Comparison of ENCODE assay signal across 9 cellular contexts in the genomic region with DNA sequence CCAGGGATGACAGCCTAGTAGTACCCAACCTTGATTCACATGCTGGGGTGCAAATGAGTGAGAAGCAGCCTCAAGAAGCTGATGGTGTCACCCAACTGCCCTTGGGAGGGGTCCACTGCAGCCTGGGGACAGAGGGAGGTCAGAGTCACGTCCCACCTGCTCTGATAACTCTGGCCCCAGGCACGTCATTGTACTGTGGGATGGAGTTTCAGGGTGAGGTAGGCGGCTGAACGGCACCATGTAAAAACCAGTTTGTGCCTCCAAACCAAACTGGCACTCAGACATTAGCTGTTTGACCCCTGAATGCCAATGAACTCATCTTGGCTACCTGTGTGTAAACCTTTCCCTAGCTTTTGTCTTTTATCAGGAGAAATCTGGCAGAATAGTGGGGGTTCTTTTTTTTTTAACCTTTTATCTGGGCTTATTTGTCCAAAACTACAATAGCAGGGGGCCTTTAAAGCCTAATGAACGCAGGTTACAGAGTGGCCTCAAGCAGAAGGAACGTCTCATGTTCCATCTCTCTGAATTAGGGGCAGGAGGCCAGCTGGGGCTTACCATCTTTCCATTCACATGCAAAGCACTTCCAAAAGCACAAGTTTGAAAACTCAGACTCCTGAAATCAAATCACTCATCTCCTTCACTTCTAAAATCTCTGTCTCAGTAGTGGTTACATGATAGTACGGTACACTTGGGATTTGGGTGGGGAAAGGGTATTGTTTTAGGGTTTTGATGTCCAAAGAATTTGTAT.
A peak's percentile ranks its signal among the peaks of the same experiment; 100 is the strongest.
DNase-seq lines count a peak whose midpoint lies in the region; ATAC-seq and TF ChIP-seq lines count a peak whose summit lies in the region.
"Had no signal": no experiment of that assay in that cellular context is flagged by ENCODE, and none has a peak within 500 bp of the region (broad histone marks: within the 10 kb centered on the region; RNA-seq: fewer than 3 reads in every experiment).

No MANE protein-coding gene starts in this region.

- peak; percentile 35 for ATAC-seq in GM19463 (IDR thresholded peaks at IDR 0.05; ENCODE audit: unreplicated experiment)
- peak; percentile 16 for ATAC-seq in HG03520 (IDR thresholded peaks at IDR 0.05; ENCODE audit: unreplicated experiment)

- H3K4me1 ChIP-seq in A673 (ENCODE audit: insufficient read depth, low read length, poor library complexity, severe bottlenecking) (peaks cover 42% of the 10 kb centered on the region), skeletal muscle satellite cell (ENCODE audit: control insufficient read depth, insufficient read depth, low read length) (peaks cover 37% of the 10 kb centered on the region)

- TF ChIP-seq CTCF in A673 (conservative IDR thresholded peaks at IDR 0.05; ENCODE audit: low read depth, low read length) (no peak), coronary artery (IDR thresholded peaks at IDR 0.05) (no peak), endothelial cell (IDR thresholded peaks at IDR 0.05; ENCODE audit: unreplicated experiment) (no peak)

- POLR2A ChIA-PET in A673 (lab: Charles Lee; ENCODE audit: low non-redundant PET): no interaction called here

- H3K4me3 ChIP-seq in A673 (ENCODE audit: low read depth, low read length, poor library complexity, severe bottlenecking): no peak overlapping the region
- peak overlapping the region; percentile 62 for H3K4me3 ChIP-seq in coronary artery
- H3K4me3 ChIP-seq in skeletal muscle satellite cell (ENCODE audit: low read length): peak overlapping the region; percentile 61

- H3K4me2 ChIP-seq in skeletal muscle satellite cell (ENCODE audit: low read length): peak overlapping the region; percentile 80

- BruUV-seq in A673 (replicated peaks; lab: Mats Ljungman, UMichigan): no TSS peak

- intact Hi-C loops in A673 (cut with micrococcal nuclease; ENCODE audit: unreplicated experiment): no loop called here

- peak overlapping the region; percentile 59 for H3K9ac ChIP-seq in skeletal muscle satellite cell (ENCODE audit: low read depth, low read length)

- H3K27me3 Mint-ChIP-seq in endothelial cell (ENCODE audit: unreplicated experiment): peaks cover 6% of the 10 kb centered on the region
- H3K27me3 Mint-ChIP-seq: activated naive CD4-positive, alpha-beta T cell treated with anti-CD3 and anti-CD28 coated beads, Interleukin-2, amount 50 U/mL, for 24 hours had no signal

- no peak overlapping the region for H3K4me3 Mint-ChIP-seq in endothelial cell (ENCODE audit: unreplicated experiment)
- H3K4me3 Mint-ChIP-seq: activated naive CD4-positive, alpha-beta T cell treated with anti-CD3 and anti-CD28 coated beads, Interleukin-2, amount 50 U/mL, for 24 hours had no signal

- CTCF ChIA-PET in A673 (lab: Charles Lee): no interaction called here

- H3K36me3 Mint-ChIP-seq in endothelial cell (ENCODE audit: low read depth, unreplicated experiment): peaks cover 32% of the 10 kb centered on the region

- H3K4me1 Mint-ChIP-seq in endothelial cell (ENCODE audit: unreplicated experiment): peaks cover 55% of the 10 kb centered on the region

- peaks cover 12% of the 10 kb centered on the region for H3K36me3 ChIP-seq in A673 (ENCODE audit: insufficient read depth, low read length, poor library complexity, severe bottlenecking)
- peaks cover 14% of the 10 kb centered on the region for H3K36me3 ChIP-seq in skeletal muscle satellite cell (ENCODE audit: insufficient read depth, low read length)

- peak overlapping the region; percentile 81 for H3K27ac ChIP-seq in A673 (ENCODE audit: low read depth, low read length, poor library complexity, severe bottlenecking)
- peak overlapping the region; percentile 31 to 88 for H3K27ac ChIP-seq in coronary artery

- H3K9me3 ChIP-seq in A673 (ENCODE audit: low read depth, low read length, poor library complexity, severe bottlenecking) (peaks cover 4% of the 10 kb centered on the region), skeletal muscle satellite cell (replicated peaks; ENCODE audit: low read length) (no peaks in the 10 kb centered on the region)

- H3K27me3 ChIP-seq in A673 (replicated peaks; ENCODE audit: insufficient read depth, low read depth, low read length, poor library complexity) (no peaks in the 10 kb centered on the region), skeletal muscle satellite cell (ENCODE audit: control insufficient read depth, insufficient read depth, low read length) (no peaks in the 10 kb centered on the region)

- DNase-seq in A673 (ENCODE audit: low spot score) (no peak), coronary artery (ENCODE audit: low spot score) (no peak), UCSD-AML1 (lab: John Stamatoyannopoulos, UW; ENCODE audit: unreplicated experiment) (no peak), MV-4-11 (lab: John Stamatoyannopoulos, UW) (no peak), endothelial cell (ENCODE audit: low spot score) (no peak)

- no peak overlapping the region for H3K27ac Mint-ChIP-seq in endothelial cell (ENCODE audit: unreplicated experiment)
- H3K27ac Mint-ChIP-seq: activated naive CD4-positive, alpha-beta T cell treated with anti-CD3 and anti-CD28 coated beads, Interleukin-2, amount 50 U/mL, for 24 hours had no signal

- no peaks in the 10 kb centered on the region for H3K9me3 Mint-ChIP-seq in endothelial cell (ENCODE audit: unreplicated experiment)
- H3K9me3 Mint-ChIP-seq: activated naive CD4-positive, alpha-beta T cell treated with anti-CD3 and anti-CD28 coated beads, Interleukin-2, amount 50 U/mL, for 24 hours had no signal
